In the genomic region with DNA sequence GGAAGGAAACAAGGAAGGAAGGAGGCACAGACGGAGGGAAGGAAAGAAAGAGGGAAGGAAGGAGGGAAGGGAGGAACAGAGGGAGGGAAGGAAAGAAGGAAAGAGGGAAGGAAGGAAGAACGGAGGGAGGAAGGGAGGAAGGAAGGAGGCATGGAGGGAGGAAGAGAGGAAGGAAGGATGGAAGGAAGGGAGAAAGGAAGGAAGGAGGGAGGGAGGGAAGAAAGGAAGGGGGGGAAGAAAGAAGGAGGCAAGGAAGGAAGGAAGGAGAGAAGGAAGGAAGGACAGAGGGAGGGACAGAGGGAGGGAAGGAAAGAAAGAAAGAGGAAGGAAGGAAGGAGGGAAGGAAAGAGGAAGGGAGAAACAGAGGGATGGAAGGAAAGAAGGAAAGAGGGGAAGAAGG, we compare ENCODE assay signal across 3 cellular contexts.
TF ChIP-seq lines count a peak whose summit lies in the region.

No MANE protein-coding gene starts in this region.

TF ChIP-seq in HepG2, 621 proteins besides CTCF, POLR2A, EP300 and RAD21 (continues in another document):
- TF ChIP-seq, protein P1, sequence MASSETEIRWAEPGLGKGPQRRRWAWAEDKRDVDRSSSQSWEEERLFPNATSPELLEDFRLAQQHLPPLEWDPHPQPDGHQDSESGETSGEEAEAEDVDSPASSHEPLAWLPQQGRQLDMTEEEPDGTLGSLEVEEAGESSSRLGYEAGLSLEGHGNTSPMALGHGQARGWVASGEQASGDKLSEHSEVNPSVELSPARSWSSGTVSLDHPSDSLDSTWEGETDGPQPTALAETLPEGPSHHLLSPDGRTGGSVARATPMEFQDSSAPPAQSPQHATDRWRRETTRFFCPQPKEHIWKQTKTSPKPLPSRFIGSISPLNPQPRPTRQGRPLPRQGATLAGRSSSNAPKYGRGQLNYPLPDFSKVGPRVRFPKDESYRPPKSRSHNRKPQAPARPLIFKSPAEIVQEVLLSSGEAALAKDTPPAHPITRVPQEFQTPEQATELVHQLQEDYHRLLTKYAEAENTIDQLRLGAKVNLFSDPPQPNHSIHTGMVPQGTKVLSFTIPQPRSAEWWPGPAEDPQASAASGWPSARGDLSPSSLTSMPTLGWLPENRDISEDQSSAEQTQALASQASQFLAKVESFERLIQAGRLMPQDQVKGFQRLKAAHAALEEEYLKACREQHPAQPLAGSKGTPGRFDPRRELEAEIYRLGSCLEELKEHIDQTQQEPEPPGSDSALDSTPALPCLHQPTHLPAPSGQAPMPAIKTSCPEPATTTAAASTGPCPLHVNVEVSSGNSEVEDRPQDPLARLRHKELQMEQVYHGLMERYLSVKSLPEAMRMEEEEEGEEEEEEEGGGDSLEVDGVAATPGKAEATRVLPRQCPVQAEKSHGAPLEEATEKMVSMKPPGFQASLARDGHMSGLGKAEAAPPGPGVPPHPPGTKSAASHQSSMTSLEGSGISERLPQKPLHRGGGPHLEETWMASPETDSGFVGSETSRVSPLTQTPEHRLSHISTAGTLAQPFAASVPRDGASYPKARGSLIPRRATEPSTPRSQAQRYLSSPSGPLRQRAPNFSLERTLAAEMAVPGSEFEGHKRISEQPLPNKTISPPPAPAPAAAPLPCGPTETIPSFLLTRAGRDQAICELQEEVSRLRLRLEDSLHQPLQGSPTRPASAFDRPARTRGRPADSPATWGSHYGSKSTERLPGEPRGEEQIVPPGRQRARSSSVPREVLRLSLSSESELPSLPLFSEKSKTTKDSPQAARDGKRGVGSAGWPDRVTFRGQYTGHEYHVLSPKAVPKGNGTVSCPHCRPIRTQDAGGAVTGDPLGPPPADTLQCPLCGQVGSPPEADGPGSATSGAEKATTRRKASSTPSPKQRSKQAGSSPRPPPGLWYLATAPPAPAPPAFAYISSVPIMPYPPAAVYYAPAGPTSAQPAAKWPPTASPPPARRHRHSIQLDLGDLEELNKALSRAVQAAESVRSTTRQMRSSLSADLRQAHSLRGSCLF (CRISPR knock-in tag; IDR thresholded peaks at IDR 0.05; ENCODE audit: borderline replicate concordance): no peak
- TF ChIP-seq SP1 (IDR thresholded peaks at IDR 0.05) (peak; percentile 28; the same call in 1 of the 2 replicates), SP1 (CRISPR knock-in tag; IDR thresholded peaks at IDR 0.05) (no peak), RAD51 (IDR thresholded peaks at IDR 0.05; ENCODE audit: borderline replicate concordance) (peak; percentile 18; the same call in 1 of the 2 replicates), GATAD2A (CRISPR knock-in tag; IDR thresholded peaks at IDR 0.05) (no peak), RORA (CRISPR knock-in tag; IDR thresholded peaks at IDR 0.05) (no peak), HNRNPH1 (optimal IDR thresholded peaks at IDR 0.05; ENCODE audit: low read depth, low read length) (no peak), PLRG1 (conservative IDR thresholded peaks at IDR 0.05) (peak; percentile 95; the same call in 1 of the 2 replicates), PRMT3 (CRISPR knock-in tag; IDR thresholded peaks at IDR 0.05; ENCODE audit: borderline replicate concordance, low read depth) (no peak), FOXP1 (IDR thresholded peaks at IDR 0.05) (0 out of 2 replicates have a peak, but pooled peaks have one; percentile 26), FOXP1 (CRISPR knock-in tag; IDR thresholded peaks at IDR 0.05) (no peak), SKI (IDR thresholded peaks at IDR 0.05; ENCODE audit: partially characterized antibody) (no peak), FOXK2 (IDR thresholded peaks at IDR 0.05) (peak; percentile 49; the same call in 1 of the 2 replicates), TBX3 (IDR thresholded peaks at IDR 0.05; ENCODE audit: borderline replicate concordance) (no peak), PPARG (CRISPR knock-in tag; conservative IDR thresholded peaks at IDR 0.05) (no peak)
- TF ChIP-seq, protein P2, sequence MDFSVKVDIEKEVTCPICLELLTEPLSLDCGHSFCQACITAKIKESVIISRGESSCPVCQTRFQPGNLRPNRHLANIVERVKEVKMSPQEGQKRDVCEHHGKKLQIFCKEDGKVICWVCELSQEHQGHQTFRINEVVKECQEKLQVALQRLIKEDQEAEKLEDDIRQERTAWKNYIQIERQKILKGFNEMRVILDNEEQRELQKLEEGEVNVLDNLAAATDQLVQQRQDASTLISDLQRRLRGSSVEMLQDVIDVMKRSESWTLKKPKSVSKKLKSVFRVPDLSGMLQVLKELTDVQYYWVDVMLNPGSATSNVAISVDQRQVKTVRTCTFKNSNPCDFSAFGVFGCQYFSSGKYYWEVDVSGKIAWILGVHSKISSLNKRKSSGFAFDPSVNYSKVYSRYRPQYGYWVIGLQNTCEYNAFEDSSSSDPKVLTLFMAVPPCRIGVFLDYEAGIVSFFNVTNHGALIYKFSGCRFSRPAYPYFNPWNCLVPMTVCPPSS (IDR thresholded peaks at IDR 0.05): peak; percentile 87; the same call in 1 of the 2 replicates

TF ChIP-seq in K562, 482 proteins besides CTCF, POLR2A, EP300 and RAD21 (continues in another document):
- TF ChIP-seq ZFPM2 (CRISPR knock-in tag; IDR thresholded peaks at IDR 0.05) (no peak), ZBTB2 (IDR thresholded peaks at IDR 0.05) (0 out of 2 replicates have a peak, but pooled peaks have one; percentile 37), MTA2 (IDR thresholded peaks at IDR 0.05; ENCODE audit: low read depth) (peak; percentile 26; the same call in 1 of the 2 replicates), TCF7 (IDR thresholded peaks at IDR 0.05; ENCODE audit: borderline replicate concordance) (no peak), MTA1 (IDR thresholded peaks at IDR 0.05; ENCODE audit: borderline replicate concordance) (peak; percentile 58; the same call in 1 of the 2 replicates), NCOA2 (IDR thresholded peaks at IDR 0.05; ENCODE audit: partially characterized antibody in 2 of 2) (no peak), KAT7 (CRISPR knock-in tag; IDR thresholded peaks at IDR 0.05; ENCODE audit: borderline replicate concordance) (no peak), ELF4 (CRISPR knock-in tag; IDR thresholded peaks at IDR 0.05) (peak; percentile 43; the same call in 1 of the 2 replicates), ARID1B (IDR thresholded peaks at IDR 0.05) (no peak), SRSF7 (optimal IDR thresholded peaks at IDR 0.05; ENCODE audit: low read depth, low read length) (no peak), TFAP4 (CRISPR knock-in tag; IDR thresholded peaks at IDR 0.05; ENCODE audit: borderline replicate concordance) (no peak), KLF1 (tag; IDR thresholded peaks at IDR 0.05) (no peak), ZNF212 (CRISPR knock-in tag; IDR thresholded peaks at IDR 0.05) (no peak), PYGO2 (tag; IDR thresholded peaks at IDR 0.05) (no peak), HNRNPL (IDR thresholded peaks at IDR 0.05; ENCODE audit: low read depth, low read length) (no peak)
- TF ChIP-seq, protein P3, sequence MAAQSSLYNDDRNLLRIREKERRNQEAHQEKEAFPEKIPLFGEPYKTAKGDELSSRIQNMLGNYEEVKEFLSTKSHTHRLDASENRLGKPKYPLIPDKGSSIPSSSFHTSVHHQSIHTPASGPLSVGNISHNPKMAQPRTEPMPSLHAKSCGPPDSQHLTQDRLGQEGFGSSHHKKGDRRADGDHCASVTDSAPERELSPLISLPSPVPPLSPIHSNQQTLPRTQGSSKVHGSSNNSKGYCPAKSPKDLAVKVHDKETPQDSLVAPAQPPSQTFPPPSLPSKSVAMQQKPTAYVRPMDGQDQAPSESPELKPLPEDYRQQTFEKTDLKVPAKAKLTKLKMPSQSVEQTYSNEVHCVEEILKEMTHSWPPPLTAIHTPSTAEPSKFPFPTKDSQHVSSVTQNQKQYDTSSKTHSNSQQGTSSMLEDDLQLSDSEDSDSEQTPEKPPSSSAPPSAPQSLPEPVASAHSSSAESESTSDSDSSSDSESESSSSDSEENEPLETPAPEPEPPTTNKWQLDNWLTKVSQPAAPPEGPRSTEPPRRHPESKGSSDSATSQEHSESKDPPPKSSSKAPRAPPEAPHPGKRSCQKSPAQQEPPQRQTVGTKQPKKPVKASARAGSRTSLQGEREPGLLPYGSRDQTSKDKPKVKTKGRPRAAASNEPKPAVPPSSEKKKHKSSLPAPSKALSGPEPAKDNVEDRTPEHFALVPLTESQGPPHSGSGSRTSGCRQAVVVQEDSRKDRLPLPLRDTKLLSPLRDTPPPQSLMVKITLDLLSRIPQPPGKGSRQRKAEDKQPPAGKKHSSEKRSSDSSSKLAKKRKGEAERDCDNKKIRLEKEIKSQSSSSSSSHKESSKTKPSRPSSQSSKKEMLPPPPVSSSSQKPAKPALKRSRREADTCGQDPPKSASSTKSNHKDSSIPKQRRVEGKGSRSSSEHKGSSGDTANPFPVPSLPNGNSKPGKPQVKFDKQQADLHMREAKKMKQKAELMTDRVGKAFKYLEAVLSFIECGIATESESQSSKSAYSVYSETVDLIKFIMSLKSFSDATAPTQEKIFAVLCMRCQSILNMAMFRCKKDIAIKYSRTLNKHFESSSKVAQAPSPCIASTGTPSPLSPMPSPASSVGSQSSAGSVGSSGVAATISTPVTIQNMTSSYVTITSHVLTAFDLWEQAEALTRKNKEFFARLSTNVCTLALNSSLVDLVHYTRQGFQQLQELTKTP (IDR thresholded peaks at IDR 0.05; ENCODE audit: low read depth in 1 of 2, partially characterized antibody in 2 of 2): no peak

TF ChIP-seq in SK-N-SH treated with all-trans-retinoic acid at 6 μM for 48 hours, 23 proteins besides CTCF, POLR2A, EP300 and RAD21:
- no peak for TF ChIP-seq ZFP30 (CRISPR knock-in tag; IDR thresholded peaks at IDR 0.05)
- TF ChIP-seq OSR1 (CRISPR knock-in tag; IDR thresholded peaks at IDR 0.05): no peak
- TF ChIP-seq, protein P4, sequence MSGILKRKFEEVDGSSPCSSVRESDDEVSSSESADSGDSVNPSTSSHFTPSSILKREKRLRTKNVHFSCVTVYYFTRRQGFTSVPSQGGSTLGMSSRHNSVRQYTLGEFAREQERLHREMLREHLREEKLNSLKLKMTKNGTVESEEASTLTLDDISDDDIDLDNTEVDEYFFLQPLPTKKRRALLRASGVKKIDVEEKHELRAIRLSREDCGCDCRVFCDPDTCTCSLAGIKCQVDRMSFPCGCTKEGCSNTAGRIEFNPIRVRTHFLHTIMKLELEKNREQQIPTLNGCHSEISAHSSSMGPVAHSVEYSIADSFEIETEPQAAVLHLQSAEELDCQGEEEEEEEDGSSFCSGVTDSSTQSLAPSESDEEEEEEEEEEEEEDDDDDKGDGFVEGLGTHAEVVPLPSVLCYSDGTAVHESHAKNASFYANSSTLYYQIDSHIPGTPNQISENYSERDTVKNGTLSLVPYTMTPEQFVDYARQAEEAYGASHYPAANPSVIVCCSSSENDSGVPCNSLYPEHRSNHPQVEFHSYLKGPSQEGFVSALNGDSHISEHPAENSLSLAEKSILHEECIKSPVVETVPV (CRISPR knock-in tag; IDR thresholded peaks at IDR 0.05): no peak
- TF ChIP-seq CREB5 (CRISPR knock-in tag; IDR thresholded peaks at IDR 0.05; ENCODE audit: low read depth): no peak
- TF ChIP-seq ISL1 (CRISPR knock-in tag; IDR thresholded peaks at IDR 0.05): no peak
- no peak for TF ChIP-seq CSDC2 (CRISPR knock-in tag; IDR thresholded peaks at IDR 0.05)
